In the genomic region with DNA sequence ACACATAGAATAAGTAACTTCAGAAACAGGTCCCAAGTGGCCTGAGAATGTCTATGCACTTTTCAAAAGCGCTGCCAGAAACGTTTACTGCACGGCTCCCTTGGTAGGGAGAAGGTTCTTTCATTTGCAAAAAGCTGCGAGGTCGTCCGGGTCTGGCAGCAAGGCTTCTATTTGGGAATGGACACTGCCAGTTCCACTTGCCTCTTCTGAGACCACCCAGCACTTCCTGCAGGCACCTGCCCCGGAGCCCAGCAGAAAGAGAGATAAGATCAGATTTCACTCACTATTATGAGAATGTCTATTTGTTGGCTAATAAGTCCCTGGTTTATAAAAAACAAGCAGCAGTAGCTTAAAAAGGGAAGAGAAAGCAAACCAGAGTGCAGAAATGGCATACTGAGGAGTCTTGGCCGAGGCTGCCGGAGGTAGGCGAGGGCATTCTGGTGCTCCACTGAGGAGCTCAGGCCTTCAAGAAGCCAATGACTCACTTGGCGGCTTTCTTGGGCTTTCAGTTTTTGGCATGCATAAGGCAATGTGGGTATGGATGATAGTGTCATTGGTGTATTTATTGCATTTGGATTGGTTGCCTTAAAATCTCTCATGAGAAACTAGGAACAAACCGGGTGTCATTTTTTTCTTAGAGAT, we compare ENCODE assay signal across 9 cellular contexts.
DNase-seq lines count a peak whose midpoint lies in the region; ATAC-seq, FAIRE-seq and TF ChIP-seq lines count a peak whose summit lies in the region.
"Had no signal": no experiment of that assay in that cellular context is flagged by ENCODE, and none has a peak within 500 bp of the region (broad histone marks: within the 10 kb centered on the region; RNA-seq: fewer than 3 reads in every experiment).

No MANE protein-coding gene starts in this region.

- ATAC-seq in GM21390 (IDR thresholded peaks at IDR 0.05; ENCODE audit: unreplicated experiment) (peak; percentile 44), GM21528 (IDR thresholded peaks at IDR 0.05; ENCODE audit: low FRiP score, unreplicated experiment) (no peak)

- DNase-seq in MG63 (peak; percentile 88), endodermal cell (peak; percentile 52), RCC 7860 (ENCODE audit: low spot score) (no peak), NCI-H524 (lab: John Stamatoyannopoulos, UW) (no peak)
- DNase-seq in activated effector memory CD4-positive, alpha-beta T cell treated with Interleukin-2 at 50 U/mL for 16 hours: no peak

- H3K4me3 Mint-ChIP-seq in endodermal cell: no peak overlapping the region

- WGBS in endodermal cell (ENCODE audit: insufficient coverage in 1 of 2, insufficient read length in 1 of 2), 2 experiments: 41 to 56% methylated on average over 9 to 12 of the region's 12 CpGs

- H3K27ac Mint-ChIP-seq in endodermal cell: no peak overlapping the region

- H3K9me3 ChIP-seq in MG63: no peaks in the 10 kb centered on the region; the same call in 1 of the 2 replicates
- H3K9me3 ChIP-seq in endodermal cell (ENCODE audit: control insufficient read depth, low read length): peaks cover 12% of the 10 kb centered on the region
- H3K9me3 ChIP-seq in neuron (ENCODE audit: low read length): no peaks in the 10 kb centered on the region

- H3K36me3 ChIP-seq in MG63 (no peaks in the 10 kb centered on the region), endodermal cell (ENCODE audit: control insufficient read depth, insufficient read depth, low read length) (no peaks in the 10 kb centered on the region), neuron (ENCODE audit: insufficient read depth, low read length) (no peaks in the 10 kb centered on the region)

- H3K27me3 ChIP-seq in MG63: no peaks in the 10 kb centered on the region
- no peaks in the 10 kb centered on the region for H3K27me3 ChIP-seq in endodermal cell (ENCODE audit: control insufficient read depth, insufficient read depth, low read length, poor library complexity, severe bottlenecking)
- H3K27me3 ChIP-seq in neuron (ENCODE audit: insufficient read depth, low read length): no peaks in the 10 kb centered on the region

- no peak for FAIRE-seq in RCC 7860 (lab: Jason Lieb, UNC)
- FAIRE-seq: islet of Langerhans had no signal

- no peak overlapping the region for H2AFZ ChIP-seq in neuron (ENCODE audit: low read depth, low read length)

- peaks cover 19% of the 10 kb centered on the region for H3K9me3 Mint-ChIP-seq in endodermal cell

- H3K27me3 Mint-ChIP-seq in endodermal cell (ENCODE audit: insufficient read depth): no peaks in the 10 kb centered on the region

- peaks cover 5% of the 10 kb centered on the region for H3K36me3 Mint-ChIP-seq in endodermal cell (ENCODE audit: low read depth)

- TF ChIP-seq CTCF in endodermal cell (conservative IDR thresholded peaks at IDR 0.05): peak; percentile 2

- H3K27ac ChIP-seq in endodermal cell (ENCODE audit: low read depth, low read length): no peak overlapping the region

- H3K4me3 ChIP-seq in MG63 (no peak overlapping the region), endodermal cell (ENCODE audit: low read length) (no peak overlapping the region), neuron (ENCODE audit: low read length) (peak overlapping the region; percentile 7)

- H3K4me1 ChIP-seq in endodermal cell (ENCODE audit: control insufficient read depth, insufficient read depth, low read length): no peaks in the 10 kb centered on the region
- no peaks in the 10 kb centered on the region for H3K4me1 ChIP-seq in neuron (ENCODE audit: insufficient read depth, low read length)

- peaks cover 4% of the 10 kb centered on the region for H3K4me1 Mint-ChIP-seq in endodermal cell

- no peak overlapping the region for H3K9ac ChIP-seq in endodermal cell (ENCODE audit: extremely low read depth, low read length, poor library complexity, severe bottlenecking)

Comparison
In these comparisons a context has a peak if more than half of its experiments do, and no peak if none do; other contexts are left out.
1. DNase-seq: peak in MG63 (single experiment) and endodermal cell (single experiment); none in RCC 7860 (single experiment), NCI-H524 (0 of 2) and activated effector memory CD4-positive, alpha-beta T cell treated with Interleukin-2 at 50 U/mL for 16 hours (single experiment).